In the genomic region with DNA sequence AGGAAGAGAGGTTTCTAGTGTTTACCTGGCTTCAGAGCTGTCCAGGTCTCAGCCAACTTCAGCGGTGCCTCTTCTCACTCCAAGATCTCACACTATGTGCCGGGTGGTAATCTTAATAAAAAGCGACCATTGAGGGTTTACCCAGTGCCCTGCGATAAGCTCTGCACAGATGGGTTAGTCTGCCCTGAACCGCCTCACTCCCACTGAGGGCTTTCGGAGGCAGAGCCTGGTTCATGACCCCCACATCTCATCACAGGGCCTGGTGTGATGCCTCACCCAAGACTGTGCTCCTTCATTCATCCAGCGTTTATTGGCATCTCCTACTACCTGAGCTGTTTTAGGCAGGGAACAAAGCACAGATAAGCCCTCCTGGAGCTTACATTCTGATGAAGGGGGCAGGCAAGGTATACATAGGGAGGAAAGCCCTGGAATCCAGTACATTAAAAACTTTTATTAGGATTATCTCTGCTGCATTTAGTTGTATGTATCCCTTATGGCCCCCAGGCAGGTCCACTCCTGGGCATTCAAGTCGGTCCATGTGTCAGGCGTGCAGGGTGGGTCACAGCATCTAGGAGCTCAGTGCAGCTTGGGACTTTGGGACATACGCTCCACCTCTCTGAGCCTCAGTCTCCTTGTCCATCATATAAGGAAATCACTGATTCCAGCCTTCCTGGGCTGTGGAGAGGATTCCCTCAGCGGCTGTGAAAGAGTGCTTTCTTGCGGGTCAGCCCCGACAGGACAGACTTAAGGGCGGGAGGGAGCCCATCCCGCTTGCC, we compare ENCODE assay signal across 9 cellular contexts. TPM values are rescaled to one million over a fixed set of nuclear protein-coding genes. Genes with fewer than 3 reads are reported as not detected.
A peak's percentile ranks its signal among the peaks of the same experiment; 100 is the strongest.
DNase-seq lines count a peak whose midpoint lies in the region; TF ChIP-seq lines count a peak whose summit lies in the region.
"Had no signal": no experiment of that assay in that cellular context is flagged by ENCODE, and none has a peak within 500 bp of the region (broad histone marks: within the 10 kb centered on the region; RNA-seq: fewer than 3 reads in every experiment).

No MANE protein-coding gene starts in this region.

- H3K36me3 ChIP-seq in neuron (ENCODE audit: insufficient read depth, low read length) (no peaks in the 10 kb centered on the region), uterus (no peaks in the 10 kb centered on the region)

- TF ChIP-seq CTCF in fibroblast of the aortic adventitia (IDR thresholded peaks at IDR 0.05; ENCODE audit: insufficient read depth, low read length) = no peak
- TF ChIP-seq CTCF in uterus (IDR thresholded peaks at IDR 0.05) = no peak

- DNase-seq in activated naive CD8-positive, alpha-beta T cell treated with anti-CD3 and anti-CD28 coated beads for 36 hours = no peak
- DNase-seq in fibroblast of the aortic adventitia (ENCODE audit: low read depth) (no peak), uterus (no peak), SKM-1 (lab: John Stamatoyannopoulos, UW; ENCODE audit: unreplicated experiment) (no peak)
- no peak for DNase-seq in stimulated activated CD4-positive, alpha-beta T cell treated with anti-CD3 and anti-CD28 coated beads, Interleukin-4, amount 100 ng/mL, for 24 hours
- DNase-seq in activated T-helper 1 cell treated with anti-CD3 and anti-CD28 coated beads, Interleukin-12 subunit alpha, Interleukin-12 subunit beta, Interleukin-2, Interleukin-4 antibody, amounts not matched to agents 30 ng/mL and 10 ng/mL and 1 ng/mL, durations not matched to agents 14 hours and 24 hours and 36 hours (ENCODE audit: low spot score) = no peak
- DNase-seq: kidney had no signal

- no peaks in the 10 kb centered on the region for H3K9me3 ChIP-seq in neuron (ENCODE audit: low read length)
- H3K9me3 ChIP-seq in uterus = no peaks in the 10 kb centered on the region

- peak overlapping the region; percentile 51 for H3K4me3 Mint-ChIP-seq in activated naive CD8-positive, alpha-beta T cell
- H3K4me3 Mint-ChIP-seq in activated naive CD8-positive, alpha-beta T cell treated with anti-CD3 and anti-CD28 coated beads for 36 hours = no peak overlapping the region
- H3K4me3 Mint-ChIP-seq in activated T-helper 1 cell treated with anti-CD3 and anti-CD28 coated beads, Interleukin-12 subunit alpha, Interleukin-12 subunit beta, Interleukin-2, Interleukin-4 antibody, amounts not matched to agents 30 ng/mL and 10 ng/mL and 1 ng/mL, durations not matched to agents 14 hours and 24 hours and 36 hours = no peak overlapping the region

- peaks cover 10% of the 10 kb centered on the region for H3K4me1 Mint-ChIP-seq in activated naive CD8-positive, alpha-beta T cell (ENCODE audit: low read depth)
- H3K4me1 Mint-ChIP-seq in activated naive CD8-positive, alpha-beta T cell treated with anti-CD3 and anti-CD28 coated beads for 36 hours = peaks cover 9% of the 10 kb centered on the region
- peaks cover 6% of the 10 kb centered on the region for H3K4me1 Mint-ChIP-seq in activated T-helper 1 cell treated with anti-CD3 and anti-CD28 coated beads, Interleukin-12 subunit alpha, Interleukin-12 subunit beta, Interleukin-2, Interleukin-4 antibody, amounts not matched to agents 30 ng/mL and 10 ng/mL and 1 ng/mL, durations not matched to agents 14 hours and 24 hours and 36 hours (ENCODE audit: low read depth)

- H3K27ac Mint-ChIP-seq in activated naive CD8-positive, alpha-beta T cell = no peak overlapping the region
- no peak overlapping the region for H3K27ac Mint-ChIP-seq in activated naive CD8-positive, alpha-beta T cell treated with anti-CD3 and anti-CD28 coated beads for 36 hours
- no peak overlapping the region for H3K27ac Mint-ChIP-seq in activated T-helper 1 cell treated with anti-CD3 and anti-CD28 coated beads, Interleukin-12 subunit alpha, Interleukin-12 subunit beta, Interleukin-2, Interleukin-4 antibody, amounts not matched to agents 30 ng/mL and 10 ng/mL and 1 ng/mL, durations not matched to agents 14 hours and 24 hours and 36 hours

- peaks cover 42% of the 10 kb centered on the region for H3K27me3 Mint-ChIP-seq in activated naive CD8-positive, alpha-beta T cell
- H3K27me3 Mint-ChIP-seq in activated naive CD8-positive, alpha-beta T cell treated with anti-CD3 and anti-CD28 coated beads for 36 hours = peaks cover 71% of the 10 kb centered on the region
- H3K27me3 Mint-ChIP-seq in activated T-helper 1 cell treated with anti-CD3 and anti-CD28 coated beads, Interleukin-12 subunit alpha, Interleukin-12 subunit beta, Interleukin-2, Interleukin-4 antibody, amounts not matched to agents 30 ng/mL and 10 ng/mL and 1 ng/mL, durations not matched to agents 14 hours and 24 hours and 36 hours (ENCODE audit: insufficient read depth) = peaks cover 78% of the 10 kb centered on the region

- H3K4me1 ChIP-seq in neuron (ENCODE audit: insufficient read depth, low read length) = peaks cover 3% of the 10 kb centered on the region
- H3K4me1 ChIP-seq in uterus = no peaks in the 10 kb centered on the region

- peak overlapping the region; percentile 52 for H3K4me3 ChIP-seq in fibroblast of the aortic adventitia (ENCODE audit: low read depth, low read length)
- no peak overlapping the region for H3K4me3 ChIP-seq in neuron (ENCODE audit: low read length)
- H3K4me3 ChIP-seq in uterus = peak overlapping the region; percentile 56 to 70

- peak overlapping the region; percentile 73 to 82 for H3K27ac ChIP-seq in uterus

- H3K36me3 Mint-ChIP-seq in activated naive CD8-positive, alpha-beta T cell = no peaks in the 10 kb centered on the region
- H3K36me3 Mint-ChIP-seq in activated naive CD8-positive, alpha-beta T cell treated with anti-CD3 and anti-CD28 coated beads for 36 hours = no peaks in the 10 kb centered on the region
- no peaks in the 10 kb centered on the region for H3K36me3 Mint-ChIP-seq in activated T-helper 1 cell treated with anti-CD3 and anti-CD28 coated beads, Interleukin-12 subunit alpha, Interleukin-12 subunit beta, Interleukin-2, Interleukin-4 antibody, amounts not matched to agents 30 ng/mL and 10 ng/mL and 1 ng/mL, durations not matched to agents 14 hours and 24 hours and 36 hours (ENCODE audit: low read depth)

- peak overlapping the region; percentile 32 for H2AFZ ChIP-seq in neuron (ENCODE audit: low read depth, low read length)

- no peak for TF ChIP-seq POLR2A in uterus (IDR thresholded peaks at IDR 0.05)

- H3K9me3 Mint-ChIP-seq in activated naive CD8-positive, alpha-beta T cell (ENCODE audit: low read depth) = no peaks in the 10 kb centered on the region
- no peaks in the 10 kb centered on the region for H3K9me3 Mint-ChIP-seq in activated naive CD8-positive, alpha-beta T cell treated with anti-CD3 and anti-CD28 coated beads for 36 hours
- no peaks in the 10 kb centered on the region for H3K9me3 Mint-ChIP-seq in activated T-helper 1 cell treated with anti-CD3 and anti-CD28 coated beads, Interleukin-12 subunit alpha, Interleukin-12 subunit beta, Interleukin-2, Interleukin-4 antibody, amounts not matched to agents 30 ng/mL and 10 ng/mL and 1 ng/mL, durations not matched to agents 14 hours and 24 hours and 36 hours

- peaks cover 58% of the 10 kb centered on the region for H3K27me3 ChIP-seq in neuron (ENCODE audit: insufficient read depth, low read length)
- no peaks in the 10 kb centered on the region for H3K27me3 ChIP-seq in uterus

- intact Hi-C loops in uterus (cut with DNase I; ENCODE audit: low total_unique reads) = no loop called here
- intact Hi-C loops in activated T-helper 1 cell treated with anti-CD3 and anti-CD28 coated beads, Interleukin-12 subunit alpha, Interleukin-12 subunit beta, Interleukin-2, Interleukin-4 antibody, amounts not matched to agents 30 ng/mL and 10 ng/mL and 1 ng/mL, durations not matched to agents 14 hours and 24 hours and 36 hours (cut with micrococcal nuclease) = no loop called here

RNA-seq across cellular contexts. Expression of a gene that starts 0.6 kb away (rescaled TPM):
- under 1 TPM in 1 of 2 experiments, not detected in 1; 0.06 TPM for total RNA-seq in activated naive CD8-positive, alpha-beta T cell treated with anti-CD3 and anti-CD28 coated beads for 36 hours
- total RNA-seq in fibroblast of the aortic adventitia (ENCODE audit: low replicate concordance) (25.1 and 25.3 TPM in 2 replicates), uterus (100 to 1,000 TPM in 1 of 4 donors, 10 to 100 TPM in 3; 20.3 to 160 (median 50.4) TPM)
- total RNA-seq in activated T-helper 1 cell treated with anti-CD3 and anti-CD28 coated beads, Interleukin-12 subunit alpha, Interleukin-12 subunit beta, Interleukin-2, Interleukin-4 antibody, amounts not matched to agents 30 ng/mL and 10 ng/mL and 1 ng/mL, durations not matched to agents 14 hours and 24 hours and 36 hours = 0.02 and 0.05 TPM in 2 replicates

Comparison
In these comparisons a context has a peak if more than half of its experiments do, and no peak if none do; other contexts are left out.
1. RNA of a gene that starts 0.6 kb away (total RNA-seq): 20.3 to 160 TPM in uterus and 25.1 to 25.3 TPM in fibroblast of the aortic adventitia; 0.06 TPM in activated naive CD8-positive, alpha-beta T cell treated with anti-CD3 and anti-CD28 coated beads for 36 hours and 0.02 to 0.05 TPM in activated T-helper 1 cell treated with anti-CD3 and anti-CD28 coated beads, Interleukin-12 subunit alpha, Interleukin-12 subunit beta, Interleukin-2, Interleukin-4 antibody, amounts not matched to agents 30 ng/mL and 10 ng/mL and 1 ng/mL, durations not matched to agents 14 hours and 24 hours and 36 hours; every median in the first group is over 10 times any median in the second.